ENCODE assay signal across 9 cellular contexts in the genomic region with DNA sequence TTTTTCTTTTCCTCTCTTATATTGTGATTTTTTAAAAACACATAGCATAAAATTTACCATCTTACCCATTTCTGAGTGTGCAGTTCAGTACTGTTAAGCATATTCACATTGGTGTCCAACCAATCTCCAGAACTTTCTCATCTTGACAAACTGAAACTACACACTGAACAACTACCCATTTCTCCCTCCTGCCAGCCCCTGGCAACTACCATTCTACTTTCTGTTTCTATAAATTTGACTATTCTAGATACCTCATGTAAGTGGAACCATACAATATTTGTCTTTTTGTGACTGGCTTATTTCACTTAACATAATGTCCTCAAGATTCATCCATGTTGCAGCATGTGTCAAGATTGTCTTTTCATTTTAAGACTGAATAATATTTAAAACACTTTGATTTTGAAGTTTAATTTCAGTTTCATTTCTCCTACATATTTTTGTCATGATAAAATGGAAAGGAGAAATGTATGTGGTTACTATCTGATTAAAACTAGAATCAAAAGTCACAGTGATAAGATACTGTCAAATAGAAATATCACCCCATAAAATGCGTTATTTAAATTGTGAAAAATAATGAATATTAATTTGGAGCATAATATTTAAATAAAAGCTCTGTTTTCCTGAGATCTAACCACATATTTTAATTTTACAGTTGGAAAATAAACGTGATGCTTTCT.
DNase-seq lines count a peak whose midpoint lies in the region; ATAC-seq and TF ChIP-seq lines count a peak whose summit lies in the region.
"Had no signal": no experiment of that assay in that cellular context is flagged by ENCODE, and none has a peak within 500 bp of the region (broad histone marks: within the 10 kb centered on the region; RNA-seq: fewer than 3 reads in every experiment).

No MANE protein-coding gene starts in this region.

- no peaks in the 10 kb centered on the region for H3K4me1 ChIP-seq in BE2C
- peaks cover 0 to 10% (median 5%) of the 10 kb centered on the region in 4 donors for H3K4me1 ChIP-seq in esophagus muscularis mucosa

- H3K9me3 ChIP-seq in BE2C = no peaks in the 10 kb centered on the region
- H3K9me3 ChIP-seq in esophagus muscularis mucosa = no peaks in the 10 kb centered on the region

- no peak for TF ChIP-seq EP300 in esophagus muscularis mucosa (IDR thresholded peaks at IDR 0.05)

- CTCF ChIA-PET in Calu3 (lab: Charles Lee) = no interaction called here

- no peaks in the 10 kb centered on the region for H3K9me3 Mint-ChIP-seq in central memory CD8-positive, alpha-beta T cell
- no peaks in the 10 kb centered on the region for H3K9me3 Mint-ChIP-seq in Calu3 (ENCODE audit: low read depth, unreplicated experiment)

- no peak overlapping the region for H3K27ac ChIP-seq in esophagus muscularis mucosa (replicated peaks in 1 of 4)
- H3K27ac ChIP-seq: HL-60 had no signal

- H3K27me3 ChIP-seq in BE2C (no peaks in the 10 kb centered on the region), esophagus muscularis mucosa (no peaks in the 10 kb centered on the region)

- TF ChIP-seq CTCF in Calu3 (IDR thresholded peaks at IDR 0.05; ENCODE audit: unreplicated experiment) (no peak), BE2C (IDR thresholded peaks at IDR 0.05; ENCODE audit: low read depth, low read length) (no peak), esophagus muscularis mucosa (IDR thresholded peaks at IDR 0.05) (no peak)

- H3K4me1 Mint-ChIP-seq in central memory CD8-positive, alpha-beta T cell = peaks cover 19% of the 10 kb centered on the region
- no peaks in the 10 kb centered on the region for H3K4me1 Mint-ChIP-seq in Calu3 (ENCODE audit: low read depth, unreplicated experiment)

- TF ChIP-seq POLR2A in esophagus muscularis mucosa (IDR thresholded peaks at IDR 0.05; ENCODE audit: low read depth) = no peak

- no peak overlapping the region for H3K4me3 ChIP-seq in BE2C (ENCODE audit: low read depth, low read length)
- H3K4me3 ChIP-seq in esophagus muscularis mucosa = no peak overlapping the region

- peaks cover 29% of the 10 kb centered on the region for H3K36me3 Mint-ChIP-seq in central memory CD8-positive, alpha-beta T cell (ENCODE audit: insufficient read depth)
- H3K36me3 Mint-ChIP-seq in Calu3 (ENCODE audit: insufficient read depth, unreplicated experiment) = peaks cover 6% of the 10 kb centered on the region

- 90% methylated on average over 2 of the region's 2 CpGs for WGBS in esophagus muscularis mucosa

- peak overlapping the region; percentile 83 for H3K27ac Mint-ChIP-seq in central memory CD8-positive, alpha-beta T cell (ENCODE audit: low read depth)
- H3K27ac Mint-ChIP-seq in Calu3 (ENCODE audit: unreplicated experiment) = no peak overlapping the region

- H3K36me3 ChIP-seq in BE2C (no peaks in the 10 kb centered on the region; the same call in 1 of the 2 replicates), esophagus muscularis mucosa (peaks cover 0 to 49% (median 25%) of the 10 kb centered on the region in 4 donors)

- H3K27me3 Mint-ChIP-seq in central memory CD8-positive, alpha-beta T cell = no peaks in the 10 kb centered on the region
- H3K27me3 Mint-ChIP-seq in Calu3 (ENCODE audit: unreplicated experiment) = no peaks in the 10 kb centered on the region

- no peak overlapping the region for H3K4me3 Mint-ChIP-seq in central memory CD8-positive, alpha-beta T cell
- H3K4me3 Mint-ChIP-seq in Calu3 (ENCODE audit: low read depth, unreplicated experiment) = no peak overlapping the region

- intact Hi-C loops in Calu3 (cut with micrococcal nuclease; ENCODE audit: unreplicated experiment) = no loop called here
- intact Hi-C loops in esophagus muscularis mucosa (cut with DNase I) = no loop called here

- DNase-seq in central memory CD8-positive, alpha-beta T cell (ENCODE audit: low spot score in 2 of 2) = no peak
- DNase-seq in Calu3 = no peak
- no peak for DNase-seq in BE2C
- no peak for DNase-seq in esophagus muscularis mucosa (ENCODE audit: extremely low spot score)
- no peak for DNase-seq in NCI-H2171 (lab: John Stamatoyannopoulos, UW)

- ATAC-seq in GM18502 (IDR thresholded peaks at IDR 0.05; ENCODE audit: poor library complexity, unreplicated experiment) (peak; percentile 94), GM21447 (IDR thresholded peaks at IDR 0.05; ENCODE audit: unreplicated experiment) (peak; percentile 67), HG03432 (IDR thresholded peaks at IDR 0.05; ENCODE audit: unreplicated experiment) (peak; percentile 86)
- no peak for ATAC-seq in central memory CD8-positive, alpha-beta T cell (replicated peaks; ENCODE audit: extremely low read depth, poor library complexity, severe bottlenecking)

- BruUV-seq in Calu3 (replicated peaks; lab: Mats Ljungman, UMichigan) = no TSS peak
